In genomic region chr7:33044986-33045385, GRCh38 we compare ENCODE assay signal across 11 cellular contexts.
DNase-seq lines count a peak whose midpoint lies in the region; ATAC-seq lines count a peak whose summit lies in the region.
"Had no signal": no experiment of that assay in that cellular context is flagged by ENCODE, and none has a peak within 500 bp of the region (broad histone marks: within the 10 kb centered on the region; RNA-seq: fewer than 3 reads in every experiment).

No MANE protein-coding gene starts in this region.

- CTCF ChIA-PET in activated naive CD4-positive, alpha-beta T cell treated with anti-CD3 and anti-CD28 coated beads, Interleukin-2, amount 10 ng/mL, durations not matched to agents 7 days and 5 days (lab: Charles Lee) = no interaction called here

- H3K9me3 Mint-ChIP-seq in activated naive CD4-positive, alpha-beta T cell treated with anti-CD3 and anti-CD28 coated beads, Interleukin-2, amount 50 U/mL, for 24 hours = no peaks in the 10 kb centered on the region
- no peaks in the 10 kb centered on the region for H3K9me3 Mint-ChIP-seq in activated naive CD4-positive, alpha-beta T cell treated with anti-CD3 and anti-CD28 coated beads, Interleukin-2, amount 10 ng/mL, durations not matched to agents 7 days and 5 days
- no peaks in the 10 kb centered on the region for H3K9me3 Mint-ChIP-seq in stimulated activated naive B cell treated with anti-CD40 and anti-IgM and Interleukin-4, amounts not matched to agents 10 μg/mL and 1 μg/mL and 100 μg/mL, for 72 hours

- peak overlapping the region; percentile 37 for H3K27ac Mint-ChIP-seq in activated naive CD4-positive, alpha-beta T cell treated with anti-CD3 and anti-CD28 coated beads, Interleukin-2, amount 50 U/mL, for 24 hours
- H3K27ac Mint-ChIP-seq in activated naive CD4-positive, alpha-beta T cell treated with anti-CD3 and anti-CD28 coated beads, Interleukin-2, amount 10 ng/mL, durations not matched to agents 7 days and 5 days = no peak overlapping the region
- no peak overlapping the region for H3K27ac Mint-ChIP-seq in stimulated activated naive B cell treated with anti-CD40 and anti-IgM and Interleukin-4, amounts not matched to agents 10 μg/mL and 1 μg/mL and 100 μg/mL, for 72 hours

- DNase-seq in activated naive CD4-positive, alpha-beta T cell treated with anti-CD3 and anti-CD28 coated beads, Interleukin-2, amount 10 ng/mL, durations not matched to agents 7 days and 5 days = no peak
- DNase-seq in astrocyte of the hippocampus (ENCODE audit: low read depth, low spot score) (peak; percentile 7), NCI-H146 treated with DMSO at 0.1 percent for 48 hours (lab: John Stamatoyannopoulos, UW; ENCODE audit: unreplicated experiment) (no peak), hypothalamus (lab: John Stamatoyannopoulos, UW) (no peak), NCI-H2196 treated with DMSO at 0.1 percent for 48 hours (lab: John Stamatoyannopoulos, UW; ENCODE audit: unreplicated experiment) (no peak)
- no peak for DNase-seq in stimulated activated naive B cell treated with anti-CD40 and anti-IgM and Interleukin-4, amounts not matched to agents 10 μg/mL and 1 μg/mL and 100 μg/mL, for 72 hours
- DNase-seq: activated CD4-positive, alpha-beta T cell treated with anti-CD3 and anti-CD28 coated beads, Interleukin-2, amount 50 U/mL, for 48 hours; NCI-H226; upper lobe of right lung had no signal

- peaks cover 64% of the 10 kb centered on the region for H3K4me1 Mint-ChIP-seq in activated naive CD4-positive, alpha-beta T cell treated with anti-CD3 and anti-CD28 coated beads, Interleukin-2, amount 50 U/mL, for 24 hours
- peaks cover 37% of the 10 kb centered on the region for H3K4me1 Mint-ChIP-seq in activated naive CD4-positive, alpha-beta T cell treated with anti-CD3 and anti-CD28 coated beads, Interleukin-2, amount 10 ng/mL, durations not matched to agents 7 days and 5 days
- H3K4me1 Mint-ChIP-seq in stimulated activated naive B cell treated with anti-CD40 and anti-IgM and Interleukin-4, amounts not matched to agents 10 μg/mL and 1 μg/mL and 100 μg/mL, for 72 hours = peaks cover 17 to 47% of the 10 kb centered on the region in 2 donors

- peak; percentile 47 for ATAC-seq in HG02870 (IDR thresholded peaks at IDR 0.05; ENCODE audit: unreplicated experiment)
- ATAC-seq in stimulated activated naive B cell treated with anti-CD40 and anti-IgM and Interleukin-4, amounts not matched to agents 10 μg/mL and 1 μg/mL and 100 μg/mL, for 72 hours (replicated peaks) = peak; percentile 48 to 65

- no peaks in the 10 kb centered on the region for H3K27me3 Mint-ChIP-seq in activated naive CD4-positive, alpha-beta T cell treated with anti-CD3 and anti-CD28 coated beads, Interleukin-2, amount 50 U/mL, for 24 hours
- H3K27me3 Mint-ChIP-seq in activated naive CD4-positive, alpha-beta T cell treated with anti-CD3 and anti-CD28 coated beads, Interleukin-2, amount 10 ng/mL, durations not matched to agents 7 days and 5 days = no peaks in the 10 kb centered on the region
- H3K27me3 Mint-ChIP-seq in stimulated activated naive B cell treated with anti-CD40 and anti-IgM and Interleukin-4, amounts not matched to agents 10 μg/mL and 1 μg/mL and 100 μg/mL, for 72 hours = no peaks in the 10 kb centered on the region

- no peaks in the 10 kb centered on the region for H3K36me3 Mint-ChIP-seq in activated naive CD4-positive, alpha-beta T cell treated with anti-CD3 and anti-CD28 coated beads, Interleukin-2, amount 50 U/mL, for 24 hours
- H3K36me3 Mint-ChIP-seq in activated naive CD4-positive, alpha-beta T cell treated with anti-CD3 and anti-CD28 coated beads, Interleukin-2, amount 10 ng/mL, durations not matched to agents 7 days and 5 days = peaks cover 1% of the 10 kb centered on the region
- H3K36me3 Mint-ChIP-seq in stimulated activated naive B cell treated with anti-CD40 and anti-IgM and Interleukin-4, amounts not matched to agents 10 μg/mL and 1 μg/mL and 100 μg/mL, for 72 hours = peaks cover 2 to 5% of the 10 kb centered on the region in 2 donors

- H3K4me3 Mint-ChIP-seq in activated naive CD4-positive, alpha-beta T cell treated with anti-CD3 and anti-CD28 coated beads, Interleukin-2, amount 50 U/mL, for 24 hours = no peak overlapping the region
- no peak overlapping the region for H3K4me3 Mint-ChIP-seq in activated naive CD4-positive, alpha-beta T cell treated with anti-CD3 and anti-CD28 coated beads, Interleukin-2, amount 10 ng/mL, durations not matched to agents 7 days and 5 days
- H3K4me3 Mint-ChIP-seq in stimulated activated naive B cell treated with anti-CD40 and anti-IgM and Interleukin-4, amounts not matched to agents 10 μg/mL and 1 μg/mL and 100 μg/mL, for 72 hours = no peak overlapping the region
